Comparison of ENCODE assay signal across 23 cellular contexts in genomic region chr5:158060216-158060615, GRCh38.
"Had no signal": no experiment of that assay in that cellular context is flagged by ENCODE, and none has a peak within 500 bp of the region (broad histone marks: within the 10 kb centered on the region; RNA-seq: fewer than 3 reads in every experiment).

No MANE protein-coding gene starts in this region.

- H3K36me3 Mint-ChIP-seq: naive B cell, type B pancreatic cell had no signal

- FAIRE-seq: colon, frontal cortex, kidney, small intestine, urothelium cell line had no signal

- H3K4me1 Mint-ChIP-seq: naive B cell had no signal

- H3K4me3 ChIP-seq: heart left ventricle, left ventricle myocardium inferior, lower lobe of right lung had no signal

- H3K36me3 ChIP-seq: heart left ventricle, left ventricle myocardium inferior, lower lobe of right lung, neutrophil had no signal

- DNase-seq: cerebellar nuclear complex; effector memory CD8-positive, alpha-beta T cell; erythroblast; heart left ventricle; hypothalamus; kidney; left cardiac atrium; left ventricle myocardium inferior; lower lobe of right lung; mesenchymal stem cell; midbrain; naive B cell; nephron progenitor cell; right cardiac atrium; small intestine; stimulated activated CD4-positive, alpha-beta T cell treated with anti-CD3 and anti-CD28 coated beads, Interleukin-12 subunit alpha, Interleukin-12 subunit beta, amount 100 ng/mL, for 4 hours; stimulated activated naive CD4-positive, alpha-beta T cell treated with Interleukin-2 at 50 U/mL for 16 hours had no signal

- H3K9me3 ChIP-seq: heart left ventricle, left ventricle myocardium inferior, lower lobe of right lung, neutrophil had no signal

- H3K27ac Mint-ChIP-seq: dendritic cell treated with granulocyte-macrophage colony-stimulating factor and Interleukin-4, amounts not matched to agents 40 ng/mL and 50 ng/mL, for 4 days; effector memory CD8-positive, alpha-beta T cell; naive B cell; nephron progenitor cell; type B pancreatic cell had no signal

- H3K4me1 ChIP-seq: left ventricle myocardium inferior, lower lobe of right lung had no signal

- H3K9me3 Mint-ChIP-seq: dendritic cell treated with granulocyte-macrophage colony-stimulating factor and Interleukin-4, amounts not matched to agents 40 ng/mL and 50 ng/mL, for 4 days; effector memory CD8-positive, alpha-beta T cell; naive B cell; type B pancreatic cell had no signal

- H3K27ac ChIP-seq: heart left ventricle, left ventricle myocardium inferior, lower lobe of right lung, neutrophil had no signal

- H3K4me3 Mint-ChIP-seq: dendritic cell treated with granulocyte-macrophage colony-stimulating factor and Interleukin-4, amounts not matched to agents 40 ng/mL and 50 ng/mL, for 4 days; effector memory CD8-positive, alpha-beta T cell; naive B cell; nephron progenitor cell; type B pancreatic cell had no signal
